14 cellular contexts compared by ENCODE assay signal in the genomic region with DNA sequence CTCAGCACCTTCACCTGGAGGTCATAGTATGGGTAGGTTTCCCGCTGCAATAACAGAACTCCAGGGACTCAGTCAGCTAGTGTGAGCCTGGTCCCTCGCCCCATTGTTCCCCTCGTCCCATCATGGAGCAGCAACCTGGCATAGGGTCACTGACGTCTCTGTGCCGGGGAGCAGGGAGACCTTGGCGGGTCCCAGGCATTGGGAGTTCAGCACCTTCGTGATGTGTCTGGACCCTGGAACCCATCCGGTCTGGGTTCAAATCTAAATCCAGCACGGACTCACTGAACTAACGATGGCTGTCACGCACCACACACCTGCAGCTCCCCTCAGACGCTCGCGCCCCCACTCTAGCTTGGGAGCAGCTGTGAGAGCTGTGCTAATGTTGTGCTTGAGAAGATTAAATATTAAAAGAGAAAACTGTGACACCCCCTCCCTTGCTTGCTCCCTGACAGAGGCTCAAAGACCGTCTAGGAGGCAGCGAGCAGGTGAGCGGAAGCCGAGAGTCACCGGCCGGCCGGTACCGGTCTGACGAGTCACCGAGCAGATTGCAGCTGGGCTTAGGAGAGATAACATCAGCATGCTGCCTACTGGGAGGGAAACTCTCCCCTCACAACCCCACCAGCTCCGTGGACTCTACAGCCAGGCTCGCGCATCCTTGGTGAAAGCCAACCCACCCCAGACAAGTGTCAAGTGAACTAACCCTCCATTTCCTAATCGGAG. TPM values are rescaled to one million over a fixed set of nuclear protein-coding genes. Genes with fewer than 3 reads are reported as not detected.
DNase-seq lines count a peak whose midpoint lies in the region; ATAC-seq and TF ChIP-seq lines count a peak whose summit lies in the region.
"Had no signal": no experiment of that assay in that cellular context is flagged by ENCODE, and none has a peak within 500 bp of the region (broad histone marks: within the 10 kb centered on the region; RNA-seq: fewer than 3 reads in every experiment).

No MANE protein-coding gene starts in this region.

- no peaks in the 10 kb centered on the region for H3K27me3 ChIP-seq in SK-N-SH (ENCODE audit: insufficient read depth)

- H3K36me3 ChIP-seq in SK-N-SH (replicated peaks in 1 of 2; ENCODE audit: control insufficient read depth in 1 of 2, insufficient read depth in 2 of 2, low read length in 1 of 2) = peaks cover 8 to 19% of the 10 kb centered on the region in 2 experiments

- H3K9ac ChIP-seq in SK-N-SH = no peak overlapping the region

- DNase-seq in SK-N-SH (peak; percentile 58), T47D (ENCODE audit: low read depth in 1 of 2, low spot score in 1 of 2) (peak; percentile 74 to 75), mesenteric fat pad (ENCODE audit: low spot score) (peak; percentile 86), type B pancreatic cell (ENCODE audit: extremely low spot score, unreplicated experiment) (no peak), KG1 (lab: John Stamatoyannopoulos, UW) (no peak)
- DNase-seq in stimulated activated CD4-positive, alpha-beta T cell treated with anti-CD3 and anti-CD28 coated beads, Interleukin-4, amount 100 ng/mL, for 24 hours = no peak
- DNase-seq: activated CD4-positive, alpha-beta T cell treated with anti-CD3 and anti-CD28 coated beads for 48 hours; foreskin fibroblast; NCI-H446 had no signal

- no peak for ATAC-seq in SK-N-SH treated with all-trans-retinoic acid at 6 μM for 48 hours
- no peak for ATAC-seq in HG03520 (IDR thresholded peaks at IDR 0.05; ENCODE audit: unreplicated experiment)

- H3K4me1 Mint-ChIP-seq in type B pancreatic cell (ENCODE audit: unreplicated experiment) = peaks cover 26% of the 10 kb centered on the region

- H3K4me2 ChIP-seq in SK-N-SH = no peak overlapping the region

- 63% methylated on average over 25 of the region's 28 CpGs for WGBS in SK-N-SH (ENCODE audit: low lambda C conversion rate)

- no peak for TF ChIP-seq RAD21 in SK-N-SH (IDR thresholded peaks at IDR 0.05; ENCODE audit: low read length)

- H3K27ac ChIP-seq in SK-N-SH (ENCODE audit: low read depth in 2 of 2, low read length in 1 of 2) = no peak overlapping the region
- H3K27ac ChIP-seq: SK-N-MC had no signal

- in situ Hi-C loops in T47D (cut with HindIII; ENCODE audit: low pct_unique_long_range_greater_than_20kb, low sequenced_read_pairs) = no loop called here

- H3F3A ChIP-seq in SK-N-SH (replicated peaks; ENCODE audit: insufficient read depth) = peaks cover 12% of the 10 kb centered on the region

- H3K27me3 Mint-ChIP-seq in type B pancreatic cell = no peaks in the 10 kb centered on the region

- no peaks in the 10 kb centered on the region for H3K79me2 ChIP-seq in SK-N-SH (ENCODE audit: insufficient read depth)

- no peak for TF ChIP-seq CTCF in SK-N-SH (IDR thresholded peaks at IDR 0.05)
- TF ChIP-seq CTCF in type B pancreatic cell (conservative IDR thresholded peaks at IDR 0.05) = no peak

- H2AFZ ChIP-seq in SK-N-SH (ENCODE audit: low read depth) = no peak overlapping the region

- no peak overlapping the region for H3K4me3 ChIP-seq in SK-N-SH (ENCODE audit: low read depth in 2 of 2, low read length in 1 of 2)
- H3K4me3 ChIP-seq: SK-N-MC had no signal

- no peaks in the 10 kb centered on the region for H4K20me1 ChIP-seq in SK-N-SH (ENCODE audit: insufficient read depth)

- POLR2A ChIA-PET in SK-N-SH (lab: Yijun Ruan, JAX) = no interaction called here

- H3K27ac Mint-ChIP-seq in type B pancreatic cell = peak overlapping the region; percentile 92
- H3K27ac Mint-ChIP-seq: IgD-negative memory B cell had no signal

- peaks cover 5% of the 10 kb centered on the region for H3K36me3 Mint-ChIP-seq in type B pancreatic cell
- H3K36me3 Mint-ChIP-seq: IgD-negative memory B cell had no signal

- no peaks in the 10 kb centered on the region for H3K9me2 ChIP-seq in SK-N-SH

- CTCF ChIA-PET in SK-N-SH (lab: Yijun Ruan, JAX) = interaction anchor here (0.7 to 4.1 kb wide), 4 partner anchors 8 to 166 kb away, joined by 3 to 28 read pairs (median 3); no protein-coding TSS in a partner anchor

- H3K9me3 Mint-ChIP-seq in type B pancreatic cell = no peaks in the 10 kb centered on the region
- H3K9me3 Mint-ChIP-seq: IgD-negative memory B cell had no signal

- peaks cover 9 to 14% of the 10 kb centered on the region in 2 experiments; a peak in 2 of 4 replicates for H3K4me1 ChIP-seq in SK-N-SH (ENCODE audit: control insufficient read depth in 1 of 2, insufficient read depth in 2 of 2, low read depth in 1 of 2, low read length in 1 of 2)

- peak overlapping the region; percentile 84 for H3K4me3 Mint-ChIP-seq in type B pancreatic cell
- H3K4me3 Mint-ChIP-seq: IgD-negative memory B cell had no signal

- TF ChIP-seq EP300 in SK-N-SH (IDR thresholded peaks at IDR 0.05; ENCODE audit: borderline replicate concordance in 1 of 2, low read depth in 1 of 2, low read length in 1 of 2) = no peak

- H3K9me3 ChIP-seq in SK-N-SH = no peaks in the 10 kb centered on the region

TF ChIP-seq in SK-N-SH, 30 proteins besides CTCF, POLR2A, EP300 and RAD21:
- TF ChIP-seq NFIC (IDR thresholded peaks at IDR 0.05; ENCODE audit: borderline replicate concordance) (no peak), GATA2 (CRISPR knock-in tag; IDR thresholded peaks at IDR 0.05) (peak; percentile 46; the same call in 1 of the 2 replicates)

TF ChIP-seq in SK-N-SH treated with all-trans-retinoic acid at 6 μM for 48 hours, 23 proteins besides CTCF, POLR2A, EP300 and RAD21:
- TF ChIP-seq TOX (CRISPR knock-in tag; IDR thresholded peaks at IDR 0.05; ENCODE audit: borderline replicate concordance) = no peak
- TF ChIP-seq ZFP3 (CRISPR knock-in tag; IDR thresholded peaks at IDR 0.05) = no peak
- TF ChIP-seq, protein P1, sequence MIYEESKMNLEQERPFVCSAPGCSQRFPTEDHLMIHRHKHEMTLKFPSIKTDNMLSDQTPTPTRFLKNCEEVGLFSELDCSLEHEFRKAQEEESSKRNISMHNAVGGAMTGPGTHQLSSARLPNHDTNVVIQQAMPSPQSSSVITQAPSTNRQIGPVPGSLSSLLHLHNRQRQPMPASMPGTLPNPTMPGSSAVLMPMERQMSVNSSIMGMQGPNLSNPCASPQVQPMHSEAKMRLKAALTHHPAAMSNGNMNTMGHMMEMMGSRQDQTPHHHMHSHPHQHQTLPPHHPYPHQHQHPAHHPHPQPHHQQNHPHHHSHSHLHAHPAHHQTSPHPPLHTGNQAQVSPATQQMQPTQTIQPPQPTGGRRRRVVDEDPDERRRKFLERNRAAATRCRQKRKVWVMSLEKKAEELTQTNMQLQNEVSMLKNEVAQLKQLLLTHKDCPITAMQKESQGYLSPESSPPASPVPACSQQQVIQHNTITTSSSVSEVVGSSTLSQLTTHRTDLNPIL (CRISPR knock-in tag; IDR thresholded peaks at IDR 0.05; ENCODE audit: low read depth) = no peak
- TF ChIP-seq BACH2 (CRISPR knock-in tag; IDR thresholded peaks at IDR 0.05; ENCODE audit: borderline replicate concordance) = no peak
- TF ChIP-seq ARNTL (CRISPR knock-in tag; IDR thresholded peaks at IDR 0.05; ENCODE audit: borderline replicate concordance, low read depth) = no peak
- TF ChIP-seq CSDC2 (CRISPR knock-in tag; IDR thresholded peaks at IDR 0.05) = no peak
- TF ChIP-seq ZNF70 (CRISPR knock-in tag; IDR thresholded peaks at IDR 0.05) = no peak
- TF ChIP-seq RARB (CRISPR knock-in tag; IDR thresholded peaks at IDR 0.05) = no peak

RNA-seq across cellular contexts. Expression of a gene that starts 0.7 kb away (rescaled TPM):
- not detected in 2 replicates for polyA plus RNA-seq in SK-N-SH (2012; rRNA removed)
- not detected in 2 replicates for polyA plus RNA-seq in SK-N-SH (2012; cell fraction: cytosol; rRNA removed)
- 0.01 TPM in 2 replicates for polyA plus RNA-seq in SK-N-SH (2012; cell fraction: nucleus; rRNA removed)
- total RNA-seq in mesenteric fat pad = not detected
- 1.1 and 3.2 TPM in 2 replicates for total RNA-seq in type B pancreatic cell (ENCODE audit: low replicate concordance)
- total RNA-seq: chondrocyte had no signal
- polyA plus RNA-seq: IgD-negative memory B cell had no signal

RNA-seq across cellular contexts. Expression of a gene that starts 52.4 kb away (rescaled TPM):
- 61.1 and 68.4 TPM in 2 replicates for polyA plus RNA-seq in SK-N-SH (2012; rRNA removed)
- polyA plus RNA-seq in SK-N-SH (2012; cell fraction: cytosol; rRNA removed) = 32.8 and 47.3 TPM in 2 replicates
- polyA plus RNA-seq in SK-N-SH (2012; cell fraction: nucleus; rRNA removed) = 174 and 206 TPM in 2 replicates
- total RNA-seq in mesenteric fat pad (57.3 TPM), type B pancreatic cell (ENCODE audit: low replicate concordance) (63.6 and 76.8 TPM in 2 replicates)

Comparison
In these comparisons a context has a peak if more than half of its experiments do, and no peak if none do; other contexts are left out.
1. DNase-seq: peak in SK-N-SH (single experiment), T47D (2 of 2) and mesenteric fat pad (single experiment); none in type B pancreatic cell (single experiment), stimulated activated CD4-positive, alpha-beta T cell treated with anti-CD3 and anti-CD28 coated beads, Interleukin-4, amount 100 ng/mL, for 24 hours (single experiment) and KG1 (single experiment).